ENCODE assay signal across 8 cellular contexts in genomic region chr4:147617173-147617840, GRCh38.
DNase-seq lines count a peak whose midpoint lies in the region; ATAC-seq, FAIRE-seq and TF ChIP-seq lines count a peak whose summit lies in the region.

Gene TMEM184C, plus strand, starts transcription at chr4:147617397. Its CDS starts 560 bp downstream, at chr4:147617957.

- peak; percentile 74 for DNase-seq in AG09319 (ENCODE audit: extremely low read depth, low read depth)
- peak; percentile 83 for DNase-seq in NCI-H446 treated with DMSO at 0.1 percent for 48 hours (lab: John Stamatoyannopoulos, UW)
- peak; percentile 78 to 89 for DNase-seq in cerebellar nuclear complex (lab: John Stamatoyannopoulos, UW)
- DNase-seq in stimulated activated CD4-positive, alpha-beta T cell treated with anti-CD3 and anti-CD28 coated beads, Interleukin-12 subunit alpha, Interleukin-12 subunit beta, amount 100 ng/mL, for 4 hours = peak; percentile 99

- FAIRE-seq in islet of Langerhans (lab: Jason Lieb, UNC) = peak; percentile 92

- ATAC-seq in GM19035 (IDR thresholded peaks at IDR 0.05; ENCODE audit: unreplicated experiment) (peak; percentile 99), HG03354 (IDR thresholded peaks at IDR 0.05; ENCODE audit: poor library complexity, severe bottlenecking, unreplicated experiment) (peak; percentile 100)
- peak; percentile 99 to 100 for ATAC-seq in activated CD4-positive, CD25-positive, alpha-beta regulatory T cell treated with anti-CD3 and anti-CD28 coated beads, Interleukin-2, amount 50 U/mL, for 24 hours

- TF ChIP-seq CTCF in AG09319 (IDR thresholded peaks at IDR 0.05; ENCODE audit: low read depth, low read length) = peak; percentile 2

Comparison
In these comparisons a context has a peak if more than half of its experiments do, and no peak if none do; other contexts are left out.
1. Peak in every context shown above with its lines: DNase-seq and ATAC-seq.